ENCODE assay signal across 28 cellular contexts in genomic region chr5:6243706-6244105, GRCh38.
"Had no signal": no experiment of that assay in that cellular context is flagged by ENCODE, and none has a peak within 500 bp of the region (broad histone marks: within the 10 kb centered on the region; RNA-seq: fewer than 3 reads in every experiment).

No MANE protein-coding gene starts in this region.

- H3K4me3 ChIP-seq: gastroesophageal sphincter, heart left ventricle, hepatocyte, left lung, prostate gland, right atrium auricular region, smooth muscle cell, stomach, thyroid gland had no signal

- H3K4me2 ChIP-seq: hepatocyte, smooth muscle cell had no signal

- H3K36me3 ChIP-seq: gastroesophageal sphincter, heart left ventricle, left lung, prostate gland, right atrium auricular region, stomach, thyroid gland had no signal

- H3K4me3 Mint-ChIP-seq: dendritic cell treated with granulocyte-macrophage colony-stimulating factor and Interleukin-4, amounts not matched to agents 40 ng/mL and 50 ng/mL, for 4 days; endodermal cell; naive thymus-derived CD4-positive, alpha-beta T cell; nephron; type B pancreatic cell had no signal

- H3K9me3 ChIP-seq: prostate gland, thyroid gland had no signal

- H3K4me1 ChIP-seq: foreskin keratinocyte, gastroesophageal sphincter, heart left ventricle, left lung, prostate gland, right atrium auricular region, stomach, thyroid gland had no signal

- DNase-seq: effector CD8-positive, alpha-beta T cell; endodermal cell; foreskin keratinocyte; heart left ventricle; left cardiac atrium; left lung; mesenchymal stem cell; midbrain; naive thymus-derived CD4-positive, alpha-beta T cell; stimulated activated CD4-positive, alpha-beta T cell treated with anti-CD3 and anti-CD28 coated beads, Interleukin-12 subunit alpha, Interleukin-12 subunit beta, amount 100 ng/mL, for 4 hours; stimulated activated CD4-positive, alpha-beta T cell treated with anti-CD3 and anti-CD28 coated beads, Interleukin-1b, Interleukin-23, amount 100 ng/mL, for 48 hours; stimulated activated CD4-positive, alpha-beta T cell treated with anti-CD3 and anti-CD28 coated beads, Interleukin-4, amount 100 ng/mL, for 1 hour; stimulated activated CD8-positive, alpha-beta memory T cell treated with anti-CD3 and anti-CD28 coated beads, Interleukin-4, amount 100 ng/mL, for 48 hours; stimulated activated naive CD4-positive, alpha-beta T cell treated with Interleukin-2 at 50 U/mL for 16 hours; stomach; thyroid gland had no signal

- H3K36me3 Mint-ChIP-seq: naive thymus-derived CD4-positive, alpha-beta T cell; type B pancreatic cell had no signal

- ATAC-seq: esophagus mucosa; foreskin keratinocyte; gastroesophageal sphincter; heart left ventricle; left cardiac atrium; left lung; naive thymus-derived CD4-positive, alpha-beta T cell; sciatic nerve had no signal

- H3K79me2 ChIP-seq: hepatocyte had no signal

- H2AFZ ChIP-seq: hepatocyte had no signal

- H3K27me3 Mint-ChIP-seq: dendritic cell treated with granulocyte-macrophage colony-stimulating factor and Interleukin-4, amounts not matched to agents 40 ng/mL and 50 ng/mL, for 4 days had no signal

- H3K27ac ChIP-seq: epithelial cell of prostate, foreskin keratinocyte, gastroesophageal sphincter, heart left ventricle, hepatocyte, left lung, prostate gland, right atrium auricular region, stomach, thyroid gland had no signal

- H3K27me3 ChIP-seq: foreskin keratinocyte, gastroesophageal sphincter, heart left ventricle, hepatocyte, left lung, right atrium auricular region, stomach, thyroid gland had no signal

- H3K9me3 Mint-ChIP-seq: dendritic cell treated with granulocyte-macrophage colony-stimulating factor and Interleukin-4, amounts not matched to agents 40 ng/mL and 50 ng/mL, for 4 days; type B pancreatic cell had no signal

- H3K4me1 Mint-ChIP-seq: endodermal cell; naive thymus-derived CD4-positive, alpha-beta T cell; nephron had no signal

- H3K27ac Mint-ChIP-seq: dendritic cell treated with granulocyte-macrophage colony-stimulating factor and Interleukin-4, amounts not matched to agents 40 ng/mL and 50 ng/mL, for 4 days; endodermal cell; naive thymus-derived CD4-positive, alpha-beta T cell; nephron; type B pancreatic cell had no signal

- FAIRE-seq: colon had no signal
